Comparison of ENCODE assay signal across 8 cellular contexts in genomic region chr16:89562027-89562599, GRCh38. TPM values are rescaled to one million over a fixed set of nuclear protein-coding genes. Genes with fewer than 3 reads are reported as not detected.
A peak's percentile ranks its signal among the peaks of the same experiment; 100 is the strongest.
DNase-seq lines count a peak whose midpoint lies in the region; ATAC-seq and TF ChIP-seq lines count a peak whose summit lies in the region.

No MANE protein-coding gene starts in this region.

- H3K27ac ChIP-seq in heart right ventricle (peak overlapping the region in 3 of 10 donors; percentile 96 to 99 (median 97)), tibial nerve (peak overlapping the region in 3 of 4 donors; percentile 98 to 99 (median 98))

- no peaks in the 10 kb centered on the region for H3K9me3 ChIP-seq in heart right ventricle
- no peaks in the 10 kb centered on the region for H3K9me3 ChIP-seq in tibial nerve

- ATAC-seq in heart right ventricle = no peak
- no peak for ATAC-seq in left cardiac atrium
- ATAC-seq in HG02938 (IDR thresholded peaks at IDR 0.05; ENCODE audit: unreplicated experiment) = no peak
- no peak for ATAC-seq in GM21576 (IDR thresholded peaks at IDR 0.05; ENCODE audit: unreplicated experiment)

- TF ChIP-seq CTCF in heart right ventricle (IDR thresholded peaks at IDR 0.05) (no peak), tibial nerve (IDR thresholded peaks at IDR 0.05) (no peak)

- peaks cover 44% of the 10 kb centered on the region for H3K36me3 Mint-ChIP-seq in activated T-helper 1 cell treated with anti-CD3 and anti-CD28 coated beads, Interleukin-12 subunit alpha, Interleukin-12 subunit beta, Interleukin-2, Interleukin-4 antibody, amounts not matched to agents 30 ng/mL and 10 ng/mL and 1 ng/mL, durations not matched to agents 14 hours and 24 hours and 36 hours (ENCODE audit: low read depth)
- peaks cover 11 to 26% (median 15%) of the 10 kb centered on the region in 3 donors for H3K36me3 Mint-ChIP-seq in immature natural killer cell

- H3K27me3 ChIP-seq in heart right ventricle = no peaks in the 10 kb centered on the region
- no peaks in the 10 kb centered on the region for H3K27me3 ChIP-seq in tibial nerve

- H3K27ac Mint-ChIP-seq in activated T-helper 1 cell treated with anti-CD3 and anti-CD28 coated beads, Interleukin-12 subunit alpha, Interleukin-12 subunit beta, Interleukin-2, Interleukin-4 antibody, amounts not matched to agents 30 ng/mL and 10 ng/mL and 1 ng/mL, durations not matched to agents 14 hours and 24 hours and 36 hours = peak overlapping the region; percentile 86
- peak overlapping the region; percentile 49 to 97 (median 84) for H3K27ac Mint-ChIP-seq in immature natural killer cell

- no peak for TF ChIP-seq EP300 in tibial nerve (IDR thresholded peaks at IDR 0.05)

- peak overlapping the region; percentile 98 for H3K4me3 Mint-ChIP-seq in activated T-helper 1 cell treated with anti-CD3 and anti-CD28 coated beads, Interleukin-12 subunit alpha, Interleukin-12 subunit beta, Interleukin-2, Interleukin-4 antibody, amounts not matched to agents 30 ng/mL and 10 ng/mL and 1 ng/mL, durations not matched to agents 14 hours and 24 hours and 36 hours
- H3K4me3 Mint-ChIP-seq in immature natural killer cell = peak overlapping the region; percentile 77 to 97 (median 81)

- H3K4me1 ChIP-seq in heart right ventricle = peaks cover 29 to 75% (median 61%) of the 10 kb centered on the region in 9 donors
- peaks cover 0 to 80% (median 38%) of the 10 kb centered on the region in 4 donors for H3K4me1 ChIP-seq in tibial nerve

- no peaks in the 10 kb centered on the region for H3K9me3 Mint-ChIP-seq in activated T-helper 1 cell treated with anti-CD3 and anti-CD28 coated beads, Interleukin-12 subunit alpha, Interleukin-12 subunit beta, Interleukin-2, Interleukin-4 antibody, amounts not matched to agents 30 ng/mL and 10 ng/mL and 1 ng/mL, durations not matched to agents 14 hours and 24 hours and 36 hours
- H3K9me3 Mint-ChIP-seq in immature natural killer cell = no peaks in the 10 kb centered on the region

- no peak for TF ChIP-seq POLR2A in tibial nerve (IDR thresholded peaks at IDR 0.05)

- peaks cover 56% of the 10 kb centered on the region for H3K4me1 Mint-ChIP-seq in activated T-helper 1 cell treated with anti-CD3 and anti-CD28 coated beads, Interleukin-12 subunit alpha, Interleukin-12 subunit beta, Interleukin-2, Interleukin-4 antibody, amounts not matched to agents 30 ng/mL and 10 ng/mL and 1 ng/mL, durations not matched to agents 14 hours and 24 hours and 36 hours (ENCODE audit: low read depth)
- peaks cover 50 to 61% of the 10 kb centered on the region in 2 donors for H3K4me1 Mint-ChIP-seq in immature natural killer cell

- H3K27me3 Mint-ChIP-seq in activated T-helper 1 cell treated with anti-CD3 and anti-CD28 coated beads, Interleukin-12 subunit alpha, Interleukin-12 subunit beta, Interleukin-2, Interleukin-4 antibody, amounts not matched to agents 30 ng/mL and 10 ng/mL and 1 ng/mL, durations not matched to agents 14 hours and 24 hours and 36 hours (ENCODE audit: insufficient read depth) = no peaks in the 10 kb centered on the region
- H3K27me3 Mint-ChIP-seq in immature natural killer cell (ENCODE audit: low read depth in 3 of 3) = peaks cover 6 to 18% (median 6%) of the 10 kb centered on the region in 3 donors

- intact Hi-C loops in heart right ventricle (cut with DNase I) (loop anchor here in 3 of 10 donors (5.0 to 10.0 kb wide), 4 partner anchors 57 to 320 kb away; partner anchors contain the start of genes SPG7 (in 1 of the 3), VPS9D1 (in 1 of the 3) and ZNF276 (in 1 of the 3)), left cardiac atrium (cut with DNase I) (no loop called here)
- intact Hi-C loops in activated T-helper 1 cell treated with anti-CD3 and anti-CD28 coated beads, Interleukin-12 subunit alpha, Interleukin-12 subunit beta, Interleukin-2, Interleukin-4 antibody, amounts not matched to agents 30 ng/mL and 10 ng/mL and 1 ng/mL, durations not matched to agents 14 hours and 24 hours and 36 hours (cut with micrococcal nuclease) = loop anchor here (5.0 kb wide), 1 partner anchor 750 kb away; the partner anchor contains the start of gene APRT

- no peak for DNase-seq in heart right ventricle
- DNase-seq in left cardiac atrium = no peak
- no peak for DNase-seq in activated T-helper 1 cell treated with anti-CD3 and anti-CD28 coated beads, Interleukin-12 subunit alpha, Interleukin-12 subunit beta, Interleukin-2, Interleukin-4 antibody, amounts not matched to agents 30 ng/mL and 10 ng/mL and 1 ng/mL, durations not matched to agents 14 hours and 24 hours and 36 hours (ENCODE audit: low spot score)
- DNase-seq in immature natural killer cell = no peak
- no peak for DNase-seq in tibial nerve (ENCODE audit: low spot score in 2 of 2)
- DNase-seq in hippocampal formation (lab: John Stamatoyannopoulos, UW) = no peak

- WGBS in heart right ventricle, 2 donors = 67 to 68% methylated on average over 19 of the region's 19 CpGs
- 70 to 73% methylated on average over 19 of the region's 19 CpGs for WGBS in tibial nerve, 2 donors

- H3K36me3 ChIP-seq in heart right ventricle (peaks cover 0 to 47% (median 28%) of the 10 kb centered on the region in 9 donors), tibial nerve (peaks cover 5 to 45% (median 12%) of the 10 kb centered on the region in 3 donors)

- H3K4me3 ChIP-seq in heart right ventricle (peak overlapping the region; percentile 70 to 98 (median 84)), tibial nerve (peak overlapping the region in 3 of 4 donors; percentile 80 to 95 (median 86))

RNA-seq across cellular contexts. Expression of gene RPL13, which starts 1.6 kb away (rescaled TPM):
- total RNA-seq in heart right ventricle = 1,000 to 10,000 TPM in 4 of 10 donors, 100 to 1,000 TPM in 6; 786 to 1,426 (median 935) TPM
- polyA plus RNA-seq in heart right ventricle = 1,000 to 10,000 TPM; 3,221 to 7,398 TPM
- 1,000 to 10,000 TPM; 1,319 to 1,367 TPM for total RNA-seq in left cardiac atrium
- total RNA-seq in activated T-helper 1 cell treated with anti-CD3 and anti-CD28 coated beads, Interleukin-12 subunit alpha, Interleukin-12 subunit beta, Interleukin-2, Interleukin-4 antibody, amounts not matched to agents 30 ng/mL and 10 ng/mL and 1 ng/mL, durations not matched to agents 14 hours and 24 hours and 36 hours = 2,076 and 2,133 TPM in 2 replicates
- polyA plus RNA-seq in immature natural killer cell = 1,000 to 10,000 TPM; 1,461 to 3,229 (median 2,406) TPM
- 1,000 to 10,000 TPM; 5,811 to 9,745 (median 6,935) TPM for total RNA-seq in tibial nerve

RNA-seq across cellular contexts. Expression of gene CPNE7, which starts 13.4 kb away (rescaled TPM):
- total RNA-seq in heart right ventricle (under 1 TPM in 1 of 10 donors, not detected in 9; 0.16 TPM), left cardiac atrium (not detected), tibial nerve (10 to 100 TPM in 1 of 4 donors, 1 to 10 TPM in 1, under 1 TPM in 1, not detected in 1; 0.90 to 10.0 (median 4.2) TPM)
- polyA plus RNA-seq in heart right ventricle (under 1 TPM in 1 of 2 donors, not detected in 1; 0.33 TPM), immature natural killer cell (1 to 10 TPM in 2 of 3 donors, not detected in 1; 1.9 to 5.1 TPM)
- 32.2 and 35.2 TPM in 2 replicates for total RNA-seq in activated T-helper 1 cell treated with anti-CD3 and anti-CD28 coated beads, Interleukin-12 subunit alpha, Interleukin-12 subunit beta, Interleukin-2, Interleukin-4 antibody, amounts not matched to agents 30 ng/mL and 10 ng/mL and 1 ng/mL, durations not matched to agents 14 hours and 24 hours and 36 hours

RNA-seq across cellular contexts. Expression of gene DPEP1, which starts 51.3 kb away (rescaled TPM):
- not detected for total RNA-seq in heart right ventricle
- polyA plus RNA-seq in heart right ventricle = under 1 TPM in 1 of 2 donors, not detected in 1; 0.09 TPM
- total RNA-seq in left cardiac atrium = not detected
- not detected in 2 replicates for total RNA-seq in activated T-helper 1 cell treated with anti-CD3 and anti-CD28 coated beads, Interleukin-12 subunit alpha, Interleukin-12 subunit beta, Interleukin-2, Interleukin-4 antibody, amounts not matched to agents 30 ng/mL and 10 ng/mL and 1 ng/mL, durations not matched to agents 14 hours and 24 hours and 36 hours
- polyA plus RNA-seq in immature natural killer cell = not detected
- 1 to 10 TPM in 1 of 4 donors, under 1 TPM in 3; 0.39 to 2.5 (median 0.74) TPM for total RNA-seq in tibial nerve

RNA-seq across cellular contexts. Expression of gene SPG7, which starts 53.9 kb away (rescaled TPM):
- total RNA-seq in heart right ventricle = 100 to 1,000 TPM in 5 of 10 donors, 10 to 100 TPM in 5; 85.4 to 145 (median 101) TPM
- 100 to 1,000 TPM in 1 of 2 donors, 10 to 100 TPM in 1; 69.8 to 116 TPM for polyA plus RNA-seq in heart right ventricle
- 10 to 100 TPM; 78.5 to 99.5 TPM for total RNA-seq in left cardiac atrium
- 106 and 112 TPM in 2 replicates for total RNA-seq in activated T-helper 1 cell treated with anti-CD3 and anti-CD28 coated beads, Interleukin-12 subunit alpha, Interleukin-12 subunit beta, Interleukin-2, Interleukin-4 antibody, amounts not matched to agents 30 ng/mL and 10 ng/mL and 1 ng/mL, durations not matched to agents 14 hours and 24 hours and 36 hours
- 10 to 100 TPM; 39.7 to 48.4 (median 41.0) TPM for polyA plus RNA-seq in immature natural killer cell
- 100 to 1,000 TPM; 102 to 178 (median 127) TPM for total RNA-seq in tibial nerve
